Comparison of ENCODE assay signal across 9 cellular contexts in the genomic region with DNA sequence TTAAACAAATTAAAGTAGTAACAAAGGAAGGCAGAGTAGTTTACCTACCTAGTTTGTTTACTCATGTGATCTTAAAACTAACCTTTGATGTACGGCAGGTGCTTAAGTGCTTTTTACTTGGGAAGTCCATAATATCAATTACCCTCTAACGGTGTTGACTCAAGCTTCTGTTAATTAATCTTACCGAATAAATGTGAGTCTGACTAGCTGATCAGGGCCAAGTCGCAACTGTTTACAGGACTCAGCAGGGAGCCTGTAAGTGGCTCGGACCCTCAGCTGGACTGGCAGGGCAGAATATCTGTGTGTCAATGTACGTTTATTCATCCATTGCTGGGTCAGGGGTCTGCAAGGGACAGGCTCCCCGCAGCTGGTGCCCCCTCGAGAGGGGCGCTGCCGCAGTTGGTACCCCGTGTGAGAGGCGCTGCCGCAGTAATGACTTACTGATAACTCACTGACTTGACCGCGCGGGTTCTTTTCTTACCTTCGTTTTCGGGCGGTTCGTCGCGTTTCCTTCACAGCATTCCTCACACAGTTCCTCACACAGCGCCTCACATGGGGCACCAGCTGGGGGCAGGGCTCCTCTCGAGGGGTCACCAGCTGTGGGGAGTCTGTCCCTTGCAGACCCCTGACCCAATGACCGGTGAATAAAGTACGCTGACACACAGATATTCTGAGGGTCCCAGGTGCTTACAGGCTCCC. TPM values are rescaled to one million over a fixed set of nuclear protein-coding genes. Genes with fewer than 3 reads are reported as not detected.
DNase-seq lines count a peak whose midpoint lies in the region; ATAC-seq and TF ChIP-seq lines count a peak whose summit lies in the region.
"Had no signal": no experiment of that assay in that cellular context is flagged by ENCODE, and none has a peak within 500 bp of the region (broad histone marks: within the 10 kb centered on the region; RNA-seq: fewer than 3 reads in every experiment).

No MANE protein-coding gene starts in this region.

- no peaks in the 10 kb centered on the region for H3K9me2 ChIP-seq in SU-DHL-6 (replicated peaks; ENCODE audit: insufficient read depth, low read length)

- H3K4me3 ChIP-seq in SU-DHL-6 (ENCODE audit: insufficient read depth, low read length, poor library complexity, severe bottlenecking) (peak overlapping the region; percentile 35), dorsolateral prefrontal cortex (peak overlapping the region; percentile 31 to 76 (median 53)), mesodermal cell (ENCODE audit: extremely low read depth, insufficient read depth, low read length, poor library complexity, severe bottlenecking) (peak overlapping the region; percentile 39), thymus (ENCODE audit: low read length) (peak overlapping the region; percentile 40), SJCRH30 (no peak overlapping the region)

- H3K4me1 ChIP-seq in mesodermal cell (ENCODE audit: control insufficient read depth, insufficient read depth, low read length, poor library complexity, severe bottlenecking) = no peaks in the 10 kb centered on the region
- peaks cover 4% of the 10 kb centered on the region for H3K4me1 ChIP-seq in thymus (ENCODE audit: control insufficient read depth, insufficient read depth, low read length)
- peaks cover 9% of the 10 kb centered on the region for H3K4me1 ChIP-seq in SJCRH30

- no peak overlapping the region for H3K27ac ChIP-seq in SU-DHL-6 (ENCODE audit: low read depth, low read length)
- peak overlapping the region in 1 of 59 donors; percentile 13 for H3K27ac ChIP-seq in dorsolateral prefrontal cortex
- no peak overlapping the region for H3K27ac ChIP-seq in mesodermal cell (ENCODE audit: low read depth, low read length, severe bottlenecking)
- peak overlapping the region; percentile 42 for H3K27ac ChIP-seq in thymus (ENCODE audit: low read depth)
- no peak overlapping the region for H3K27ac ChIP-seq in SJCRH30
- H3K27ac ChIP-seq: 22Rv1 had no signal

- TF ChIP-seq CTCF in SU-DHL-6 (IDR thresholded peaks at IDR 0.05; ENCODE audit: insufficient read depth, low read length, poor library complexity, severe bottlenecking) (no peak), dorsolateral prefrontal cortex (IDR thresholded peaks at IDR 0.05 in 54 of 56, conservative IDR thresholded peaks at IDR 0.05 in 2 of 56; ENCODE audit: low read depth in 1 of 56, partially characterized antibody in 56 of 56) (peak in 1 of 56 donors; percentile 9)

- H3K27me3 ChIP-seq in SU-DHL-6 (ENCODE audit: low read length) = no peaks in the 10 kb centered on the region
- peaks cover 0 to 41% (median 11%) of the 10 kb centered on the region in 45 donors for H3K27me3 ChIP-seq in dorsolateral prefrontal cortex
- H3K27me3 ChIP-seq in thymus (ENCODE audit: control insufficient read depth, insufficient read depth) = peaks cover 3% of the 10 kb centered on the region
- no peaks in the 10 kb centered on the region for H3K27me3 ChIP-seq in SJCRH30

- no peak overlapping the region; the same call in 1 of the 2 replicates for H3K9ac ChIP-seq in SU-DHL-6 (ENCODE audit: low read length)

- H2AFZ ChIP-seq in SU-DHL-6 (ENCODE audit: low read depth, low read length, severe bottlenecking) = no peak overlapping the region

- 2 to 9% methylated on average over 22 to 24 of the region's 26 CpGs for whole genome bisulfite sequencing in mesodermal cell (ENCODE audit: insufficient coverage in 2 of 2), 2 experiments
- whole genome bisulfite sequencing in thymus = 8% methylated on average over 26 of the region's 26 CpGs

- H4K20me1 ChIP-seq in SU-DHL-6 (ENCODE audit: low read depth, low read length) = no peaks in the 10 kb centered on the region

- peak; percentile 42 for ATAC-seq in HG03520 (IDR thresholded peaks at IDR 0.05; ENCODE audit: unreplicated experiment)

- intact Hi-C loops in dorsolateral prefrontal cortex (cut with DNase I) = no loop called here

- peak overlapping the region; percentile 42 for H3K4me2 ChIP-seq in SU-DHL-6 (ENCODE audit: low read depth, low read length, poor library complexity, severe bottlenecking)

- peak; percentile 26 for DNase-seq in DMS 273 (lab: John Stamatoyannopoulos, UW; ENCODE audit: unreplicated experiment)
- no peak for DNase-seq in DMS 273 treated with DMSO at 0.1 percent for 48 hours (lab: John Stamatoyannopoulos, UW)
- DNase-seq in dorsolateral prefrontal cortex = no peak
- DNase-seq in SJCRH30 = no peak

- no peaks in the 10 kb centered on the region for H3K79me2 ChIP-seq in SU-DHL-6 (ENCODE audit: insufficient read depth, low read length)

- H3F3A ChIP-seq in SU-DHL-6 (ENCODE audit: insufficient read depth) = no peaks in the 10 kb centered on the region

- no peaks in the 10 kb centered on the region for H3K36me3 ChIP-seq in SU-DHL-6 (ENCODE audit: low read length)
- no peaks in the 10 kb centered on the region for H3K36me3 ChIP-seq in mesodermal cell (ENCODE audit: control insufficient read depth, insufficient read depth, low read length)
- H3K36me3 ChIP-seq in thymus (ENCODE audit: control insufficient read depth, insufficient read depth) = no peaks in the 10 kb centered on the region
- H3K36me3 ChIP-seq in SJCRH30 = no peaks in the 10 kb centered on the region

- H3K9me3 ChIP-seq in SU-DHL-6 (ENCODE audit: insufficient read depth, low read length) = no peaks in the 10 kb centered on the region
- H3K9me3 ChIP-seq in mesodermal cell (ENCODE audit: control insufficient read depth, low read length) = no peaks in the 10 kb centered on the region
- H3K9me3 ChIP-seq in thymus (ENCODE audit: control insufficient read depth) = no peaks in the 10 kb centered on the region
- H3K9me3 ChIP-seq in SJCRH30 (replicated peaks) = no peaks in the 10 kb centered on the region

RNA-seq across cellular contexts. Expression of gene FMO1, which starts 2.9 kb away (rescaled TPM):
- total RNA-seq in dorsolateral prefrontal cortex = 1 to 10 TPM in 3 of 120 experiments, under 1 TPM in 11, not detected in 106; 0.21 to 1.3 (median 0.56) TPM
- polyA plus RNA-seq in mesodermal cell (2013, experiment 1 of 2) = not detected
- not detected for polyA plus RNA-seq in mesodermal cell (2013, experiment 2 of 2)
- polyA plus RNA-seq in thymus = 10.8 TPM
- not detected in 2 replicates for total RNA-seq in SJCRH30 (2014; rRNA removed; shearing (Covaris generic))
